ENCODE assay signal across 1 cellular context in genomic region chr5:124436294-124436693, GRCh38.
TF ChIP-seq lines count a peak whose summit lies in the region.

No MANE protein-coding gene starts in this region.

TF ChIP-seq in SK-N-SH treated with all-trans-retinoic acid at 6 μM for 48 hours, 23 proteins besides CTCF, POLR2A, EP300 and RAD21 (continued from another document):
- TF ChIP-seq CREB5 (CRISPR knock-in tag; IDR thresholded peaks at IDR 0.05; ENCODE audit: low read depth) (no peak), SNAI2 (CRISPR knock-in tag; IDR thresholded peaks at IDR 0.05) (no peak), ZNF565 (CRISPR knock-in tag; conservative IDR thresholded peaks at IDR 0.05; ENCODE audit: low read depth) (no peak), ZNF70 (CRISPR knock-in tag; IDR thresholded peaks at IDR 0.05) (no peak)
